10 cellular contexts compared by ENCODE assay signal in genomic region chr13:95553614-95554385, GRCh38. TPM values are rescaled to one million over a fixed set of nuclear protein-coding genes. Genes with fewer than 3 reads are reported as not detected.
DNase-seq lines count a peak whose midpoint lies in the region; ATAC-seq, FAIRE-seq and TF ChIP-seq lines count a peak whose summit lies in the region.
"Had no signal": no experiment of that assay in that cellular context is flagged by ENCODE, and none has a peak within 500 bp of the region (broad histone marks: within the 10 kb centered on the region; RNA-seq: fewer than 3 reads in every experiment).

No MANE protein-coding gene starts in this region.

- no peak overlapping the region for H4K8ac ChIP-seq in H1 (ENCODE audit: extremely low read depth, insufficient read depth, low read length)

- no peak overlapping the region for H2AK5ac ChIP-seq in H1 (ENCODE audit: low read depth, low read length)

- H2AFZ ChIP-seq in H1 (ENCODE audit: low read length), result peak overlapping the region; percentile 43

- H4K20me1 ChIP-seq in H1 (replicated peaks in 1 of 2; ENCODE audit: control insufficient read depth in 1 of 2, insufficient read depth in 2 of 2, low read length in 2 of 2), result no peaks in the 10 kb centered on the region

- H3K9ac ChIP-seq in ES-I3 (ENCODE audit: low read depth, low read length) (peak overlapping the region; percentile 59; the same call in 1 of the 2 replicates), H1 (replicated peaks in 1 of 4; ENCODE audit: extremely low read depth in 1 of 4, low read depth in 3 of 4, low read length in 3 of 4) (peak overlapping the region in 2 of 4 experiments; percentile 58 to 76; a peak in 2 of 7 replicates)

- H3K27ac ChIP-seq in H1 (ENCODE audit: low read depth, low read length), result no peak overlapping the region

- peaks cover 10% of the 10 kb centered on the region for H3K23me2 ChIP-seq in H1 (ENCODE audit: low read depth, low read length)

- H3K9me3 ChIP-seq in ES-I3 (ENCODE audit: control insufficient read depth, insufficient read depth, low read length) (no peaks in the 10 kb centered on the region), H1 (ENCODE audit: insufficient read depth in 2 of 2, low read depth in 1 of 2, low read length in 1 of 2) (no peaks in the 10 kb centered on the region)

- CTCF ChIA-PET in H1 (lab: Charles Lee; ENCODE audit: partially characterized antibody), result interaction anchor here (0.6 to 1.9 kb wide), 12 partner anchors 10 to 280 kb away, joined by 3 to 9 read pairs (median 4); no protein-coding TSS in a partner anchor

- no peak for ATAC-seq in HG03460 (IDR thresholded peaks at IDR 0.05; ENCODE audit: unreplicated experiment)
- no peak for ATAC-seq in GM21723 (IDR thresholded peaks at IDR 0.05; ENCODE audit: unreplicated experiment)
- ATAC-seq: K562 had no signal

- H2BK12ac ChIP-seq in H1 (ENCODE audit: low read depth, low read length), result no peak overlapping the region; the same call in 1 of the 2 replicates

- 31% methylated on average over 28 of the region's 28 CpGs; no CpG with 5 or more reads in 1 of the 2 experiments for WGBS in H1 (ENCODE audit: extremely low coverage in 1 of 2, insufficient coverage in 1 of 2, insufficient read length in 1 of 2, insufficient replicate concordance in 2 of 2, low coverage in 1 of 2, low lambda C conversion rate in 2 of 2, missing lambda C conversion rate in 1 of 2), 2 experiments

- FAIRE-seq in H1 (lab: Jason Lieb, UNC), result no peak
- FAIRE-seq: K562 had no signal

- peak overlapping the region; percentile 91 to 97 for H3K4me2 ChIP-seq in H1 (ENCODE audit: insufficient read depth in 1 of 2, low read depth in 2 of 2, low read length in 2 of 2)

- H3K36me3 Mint-ChIP-seq in nephron (ENCODE audit: low read depth), result no peaks in the 10 kb centered on the region

- H3K79me1 ChIP-seq in H1 (ENCODE audit: low read depth, low read length), result no peaks in the 10 kb centered on the region; the same call in 1 of the 2 replicates

- peak overlapping the region in 1 of 3 experiments; percentile 56 for H3K27ac Mint-ChIP-seq in nephron

- H4K5ac ChIP-seq in H1 (ENCODE audit: insufficient read length, low read depth, low read length), result no peak overlapping the region

- H3K4ac ChIP-seq in H1 (replicated peaks; ENCODE audit: insufficient read length, low read depth, low read length), result no peak overlapping the region

- no peak overlapping the region for H3K14ac ChIP-seq in H1 (ENCODE audit: insufficient read length)

- H3K4me3 Mint-ChIP-seq in nephron, result peak overlapping the region; percentile 78 to 81 (median 78)

- H2BK120ac ChIP-seq in H1 (replicated peaks; ENCODE audit: low read depth, low read length), result no peak overlapping the region

- TF ChIP-seq POLR2A in H1 (IDR thresholded peaks at IDR 0.05; ENCODE audit: control extremely low read depth in 1 of 2, low read depth in 2 of 2, low read length in 2 of 2), result no peak

- no peak for TF ChIP-seq RAD21 in H1 (IDR thresholded peaks at IDR 0.05 in 1 of 2, conservative IDR thresholded peaks at IDR 0.05 in 1 of 2; ENCODE audit: low read depth in 2 of 2, low read length in 2 of 2)

- TF ChIP-seq CTCF in H1 (IDR thresholded peaks at IDR 0.05; ENCODE audit: control extremely low read depth in 1 of 3, insufficient read depth in 1 of 3, low read depth in 1 of 3, low read length in 3 of 3) (peak in 1 of 3 experiments; percentile 13; a peak in 1 of 4 replicates), nephron (IDR thresholded peaks at IDR 0.05; ENCODE audit: unreplicated experiment in 3 of 3) (no peak)

- POLR2A ChIA-PET in H1 (lab: Charles Lee; ENCODE audit: partially characterized antibody), result interaction anchor here (1.1 to 1.4 kb wide), 2 partner anchors 10 to 19 kb away, joined by 3 to 6 read pairs; no protein-coding TSS in a partner anchor

- H3K18ac ChIP-seq in H1 (ENCODE audit: extremely low read depth, low read length), result peak overlapping the region; percentile 40; the same call in 1 of the 2 replicates

- no peak overlapping the region for H2BK5ac ChIP-seq in H1 (ENCODE audit: low read depth, low read length)

- H3K79me2 ChIP-seq in H1 (ENCODE audit: control insufficient read depth in 1 of 2, insufficient read depth in 2 of 2, low read length in 2 of 2), result peaks cover 0 to 9% of the 10 kb centered on the region in 2 experiments; a peak in 1 of 4 replicates

- H2BK15ac ChIP-seq in H1 (ENCODE audit: low read length), result no peak overlapping the region

- no peak overlapping the region for H3K56ac ChIP-seq in H1 (replicated peaks; ENCODE audit: insufficient read length, low read depth, low read length)

- peaks cover 11% of the 10 kb centered on the region for H3K4me1 Mint-ChIP-seq in nephron

- peak overlapping the region; percentile 61 to 96 (median 77) for H3K4me3 ChIP-seq in H1 (ENCODE audit: extremely low read depth in 1 of 4, insufficient read depth in 2 of 4, low read depth in 3 of 4, low read length in 4 of 4)
- H3K4me3 ChIP-seq: K562 had no signal

- H4K91ac ChIP-seq in H1 (replicated peaks; ENCODE audit: insufficient read length, low read length), result no peak overlapping the region

- TF ChIP-seq EP300 in H1 (IDR thresholded peaks at IDR 0.05; ENCODE audit: borderline replicate concordance in 1 of 2, low read depth in 2 of 2, low read length in 2 of 2), result no peak

- H3K23ac ChIP-seq in H1 (ENCODE audit: insufficient read length), result no peak overlapping the region

- H2BK20ac ChIP-seq in H1 (ENCODE audit: low read length), result no peak overlapping the region

- no peaks in the 10 kb centered on the region for H3K9me3 Mint-ChIP-seq in nephron

- peaks cover 0 to 3% (median 1%) of the 10 kb centered on the region in 4 experiments; a peak in 5 of 7 replicates for H3K27me3 ChIP-seq in H1 (replicated peaks in 1 of 4; ENCODE audit: control insufficient read depth in 3 of 4, extremely low read depth in 1 of 4, insufficient read depth in 3 of 4, low read length in 3 of 4)

- DNase-seq in NCI-H2227 (lab: John Stamatoyannopoulos, UW; ENCODE audit: unreplicated experiment) (peak; percentile 4), H1 (ENCODE audit: low read depth in 1 of 2, low spot score in 2 of 2) (peak in 1 of 2 experiments; percentile 56), Kasumi-1 (lab: John Stamatoyannopoulos, UW) (no peak), HuH-7 (ENCODE audit: low spot score) (no peak)
- DNase-seq: stimulated activated naive CD4-positive, alpha-beta T cell had no signal

- H3K36me3 ChIP-seq in ES-I3 (ENCODE audit: insufficient read depth, low read length) (no peaks in the 10 kb centered on the region), H1 (ENCODE audit: control insufficient read depth in 2 of 4, insufficient read depth in 4 of 4, low read length in 3 of 4) (no peaks in the 10 kb centered on the region)

- H3K4me1 ChIP-seq in ES-I3 (ENCODE audit: insufficient read depth, low read length) (peaks cover 12% of the 10 kb centered on the region; the same call in 1 of the 2 replicates), H1 (replicated peaks in 1 of 4; ENCODE audit: control insufficient read depth in 3 of 4, insufficient read depth in 4 of 4, low read length in 3 of 4) (peaks cover 2 to 8% (median 3%) of the 10 kb centered on the region in 4 experiments; a peak in 5 of 7 replicates)

- peaks cover 63% of the 10 kb centered on the region for H3K27me3 Mint-ChIP-seq in nephron (ENCODE audit: low read depth)

TF ChIP-seq in H1, 55 proteins besides CTCF, POLR2A, EP300 and RAD21:
- TF ChIP-seq CEBPB (IDR thresholded peaks at IDR 0.05; ENCODE audit: low read depth, low read length) (peak; percentile 21; the same call in 1 of the 2 replicates), HDAC6 (IDR thresholded peaks at IDR 0.05; ENCODE audit: low read depth, low read length) (no peak), BCL11A (IDR thresholded peaks at IDR 0.05; ENCODE audit: low read depth in 2 of 2, low read length in 2 of 2) (no peak), ASH2L (IDR thresholded peaks at IDR 0.05; ENCODE audit: low read length) (no peak), RNF2 (IDR thresholded peaks at IDR 0.05; ENCODE audit: borderline replicate concordance, low read depth, low read length, missing control alignments, poor library complexity, severe bottlenecking) (no peak), TBP (IDR thresholded peaks at IDR 0.05; ENCODE audit: low read depth, low read length) (peak; percentile 16; the same call in 1 of the 2 replicates), ATF3 (IDR thresholded peaks at IDR 0.05; ENCODE audit: insufficient read depth, low read depth, low read length) (no peak), YY1 (IDR thresholded peaks at IDR 0.05; ENCODE audit: low read depth, low read length) (no peak), PHF8 (conservative IDR thresholded peaks at IDR 0.05; ENCODE audit: low read depth, low read length) (no peak), POLR2AphosphoS5 (IDR thresholded peaks at IDR 0.05; ENCODE audit: low read depth, low read length) (peak; percentile 42; the same call in 1 of the 2 replicates), MAX (IDR thresholded peaks at IDR 0.05) (0 out of 2 replicates have a peak, but pooled peaks have one; percentile 19), KDM4A (IDR thresholded peaks at IDR 0.05; ENCODE audit: low read depth, low read length, severe bottlenecking) (no peak), RBBP5 (IDR thresholded peaks at IDR 0.05; ENCODE audit: borderline replicate concordance, low read depth, low read length) (0 out of 2 replicates have a peak, but pooled peaks have one; percentile 8), MAFK (IDR thresholded peaks at IDR 0.05; ENCODE audit: low read depth, low read length) (no peak)

RNA-seq across cellular contexts. Expression of gene CLDN10, which starts 1.3 kb away (rescaled TPM):
- total RNA-seq in H1 (2021; fragmentation: NEBNext Ultra II Directional; extraction: Animal tissue kit (Norgen Biotek cat#: 25700)), result 36.0 and 41.2 TPM in 2 replicates
- 30.2 and 43.6 TPM in 2 replicates for polyA plus RNA-seq in H1 (2011; rRNA removed)
- polyA plus RNA-seq in H1 (2011; cell fraction: cytosol; rRNA removed), result 34.6 TPM
- polyA plus RNA-seq in H1 (2011; cell fraction: nucleus; rRNA removed), result 25.1 TPM
- polyA plus RNA-seq in H1 (2012, experiment 1 of 2), result 31.9 to 38.8 TPM (median 35.7 TPM) in 4 replicates
- polyA plus RNA-seq in H1 (2012, experiment 2 of 2), result 29.7 TPM
- 78.0 TPM for polyA plus RNA-seq in H1 (2013, experiment 1 of 2)
- polyA plus RNA-seq in H1 (2013, experiment 2 of 2), result 105 TPM
- polyA minus RNA-seq in H1 (2011; rRNA and poly(A)+ RNA removed), result 33.6 and 42.1 TPM in 2 replicates
- 17.0 TPM for polyA minus RNA-seq in H1 (2011; cell fraction: cytosol; rRNA and poly(A)+ RNA removed)
- polyA minus RNA-seq in H1 (2011; cell fraction: nucleus; rRNA and poly(A)+ RNA removed), result 31.4 TPM
- total RNA-seq: K562 had no signal
- polyA plus RNA-seq: K562 had no signal
